23 cellular contexts compared by ENCODE assay signal in the genomic region with DNA sequence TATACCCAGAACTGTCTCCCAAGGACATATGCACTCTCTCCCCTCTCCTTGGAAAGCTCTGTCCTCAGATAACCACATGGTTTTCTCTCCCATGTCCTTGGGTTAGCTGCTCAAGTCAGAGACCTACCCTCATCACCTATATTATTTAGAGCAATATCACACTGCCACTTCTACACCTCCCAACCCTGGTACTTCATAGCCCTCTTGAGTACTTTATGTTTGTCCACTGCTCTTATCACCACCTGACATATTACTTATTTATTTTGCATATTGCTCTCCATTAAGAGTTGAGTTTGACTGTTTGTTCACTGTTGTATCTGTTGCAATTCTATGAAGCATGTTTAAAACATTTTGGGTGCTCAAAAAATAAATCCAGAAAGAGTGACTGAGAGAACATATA.
"Had no signal": no experiment of that assay in that cellular context is flagged by ENCODE, and none has a peak within 500 bp of the region (broad histone marks: within the 10 kb centered on the region; RNA-seq: fewer than 3 reads in every experiment).

No MANE protein-coding gene starts in this region.

- H3K27me3 ChIP-seq: breast epithelium, MG63 had no signal

- H3K4me1 ChIP-seq: breast epithelium had no signal

- DNase-seq: activated B cell treated with CpG ODN at 0.5 μM for 24 hours; activated CD4-positive, alpha-beta T cell treated with anti-CD3 and anti-CD28 coated beads for 1 hour; activated CD4-positive, alpha-beta T cell treated with anti-CD3 and anti-CD28 coated beads, Interleukin-2, amount 10 ng/mL, durations not matched to agents 24 days and 14 days; activated CD4-positive, alpha-beta T cell treated with anti-CD3 and anti-CD28 coated beads, Interleukin-2, amount 50 U/mL, for 48 hours; activated CD8-positive, alpha-beta memory T cell treated with anti-CD3 and anti-CD28 coated beads, Interleukin-2, amount 10 ng/mL, durations not matched to agents 7 days and 5 days; activated gamma-delta T cell treated with Interleukin-2 at 50 U/mL for 16 hours; activated T-cell treated with anti-CD3 and anti-CD28 coated beads, Interleukin-2, amount 50 U/mL, for 4 hours; aorta; central memory CD4-positive, alpha-beta T cell; MG63; NCI-H1092 treated with DMSO at 0.1 percent for 48 hours; NCI-H1417 treated with DMSO at 0.1 percent for 48 hours; NCI-H1694; NCI-H2029 treated with DMSO at 0.1 percent for 48 hours; NCI-H446 treated with DMSO at 0.1 percent for 48 hours; NCI-H526 treated with DMSO at 0.1 percent for 48 hours; NCI-H82; SIG-M5; T-cell; T-helper 2 cell; T1000 had no signal

- FAIRE-seq: TTC549 had no signal

- H3K27ac ChIP-seq: breast epithelium had no signal

- H3K4me3 ChIP-seq: breast epithelium, MG63 had no signal

- H3K9me3 ChIP-seq: breast epithelium, MG63 had no signal

- H3K36me3 ChIP-seq: breast epithelium, MG63 had no signal

- ATAC-seq: activated CD8-positive, alpha-beta memory T cell treated with anti-CD3 and anti-CD28 coated beads, Interleukin-2, amount 10 ng/mL, durations not matched to agents 7 days and 5 days; activated T-cell treated with anti-CD3 and anti-CD28 coated beads, Interleukin-2, amount 50 U/mL, for 4 hours; T-cell had no signal
